ENCODE assay signal across 8 cellular contexts in genomic region chr3:33787328-33788009, GRCh38. TPM values are rescaled to one million over a fixed set of nuclear protein-coding genes. Genes with fewer than 3 reads are reported as not detected.
DNase-seq lines count a peak whose midpoint lies in the region; ATAC-seq and TF ChIP-seq lines count a peak whose summit lies in the region.

No MANE protein-coding gene starts in this region.

- H3K4me1 ChIP-seq in neuronal stem cell (ENCODE audit: control insufficient read depth in 2 of 2, insufficient read depth in 1 of 2, low read depth in 1 of 2, low read length in 2 of 2) (peaks cover 0 to 5% of the 10 kb centered on the region in 2 donors), tibial artery (peaks cover 0 to 11% (median 3%) of the 10 kb centered on the region in 4 donors)

- H3K4me3 ChIP-seq in foreskin fibroblast (ENCODE audit: low read depth in 1 of 2, low read length in 2 of 2) (peak overlapping the region; percentile 32 to 50), neuronal stem cell (ENCODE audit: low read length in 2 of 2) (peak overlapping the region; percentile 20 to 34), tibial artery (peak overlapping the region; percentile 38 to 44)

- no peak overlapping the region for H2BK15ac ChIP-seq in neuronal stem cell (ENCODE audit: low read length)

- H2AFZ ChIP-seq in neuronal stem cell (ENCODE audit: low read length) = peak overlapping the region; percentile 90

- DNase-seq in DMS79 treated with DMSO at 0.1 percent for 48 hours (lab: John Stamatoyannopoulos, UW) (peak; percentile 18), HuH-7.5 (ENCODE audit: low spot score) (peak; percentile 32), RPMI8226 (peak; percentile 69), foreskin fibroblast (peak; percentile 60 to 86), neuronal stem cell (ENCODE audit: low spot score) (peak; percentile 58), tibial artery (peak; percentile 62 to 71)
- DNase-seq in activated effector memory CD4-positive, alpha-beta T cell treated with Interleukin-2 at 50 U/mL for 16 hours = peak; percentile 25

- H3K4ac ChIP-seq in neuronal stem cell (ENCODE audit: low read length) = no peak overlapping the region

- ATAC-seq in GM21526 (IDR thresholded peaks at IDR 0.05; ENCODE audit: low FRiP score, unreplicated experiment) = peak; percentile 90

- no peak overlapping the region for H2BK12ac ChIP-seq in neuronal stem cell (ENCODE audit: low read length)

- no peak overlapping the region for H2BK120ac ChIP-seq in neuronal stem cell (ENCODE audit: low read depth, low read length)

- intact Hi-C loops in tibial artery (cut with DNase I; ENCODE audit: low total_unique reads) = loop anchor here (5.0 kb wide), 1 partner anchor 150 kb away; no protein-coding TSS in a partner anchor

- no peak overlapping the region for H2BK5ac ChIP-seq in neuronal stem cell (ENCODE audit: low read length)

- H3K36me3 ChIP-seq in neuronal stem cell (replicated peaks in 1 of 2; ENCODE audit: control insufficient read depth in 2 of 2, insufficient read depth in 2 of 2, low read length in 2 of 2) = no peaks in the 10 kb centered on the region
- no peaks in the 10 kb centered on the region for H3K36me3 ChIP-seq in tibial artery

- H3K23ac ChIP-seq in neuronal stem cell (ENCODE audit: low read depth, low read length, poor library complexity) = no peak overlapping the region

- H3K27me3 ChIP-seq in neuronal stem cell (ENCODE audit: control insufficient read depth in 3 of 3, insufficient read depth in 3 of 3, low read depth in 1 of 3, low read length in 3 of 3) = peaks cover 0 to 3% (median 0%) of the 10 kb centered on the region in 3 experiments
- no peaks in the 10 kb centered on the region for H3K27me3 ChIP-seq in tibial artery

- H3K27ac ChIP-seq in neuronal stem cell (replicated peaks; ENCODE audit: low read length) = no peak overlapping the region
- H3K27ac ChIP-seq in tibial artery = no peak overlapping the region

- H3K9ac ChIP-seq in neuronal stem cell (ENCODE audit: low read depth, low read length, poor library complexity) = no peak overlapping the region

- peak; percentile 79 for TF ChIP-seq CTCF in foreskin fibroblast (IDR thresholded peaks at IDR 0.05; ENCODE audit: low read depth, low read length)
- peak; percentile 74 to 84 for TF ChIP-seq CTCF in tibial artery (IDR thresholded peaks at IDR 0.05)

- no peaks in the 10 kb centered on the region for H3K79me1 ChIP-seq in neuronal stem cell (ENCODE audit: low read depth, low read length)

- H3K18ac ChIP-seq in neuronal stem cell (ENCODE audit: low read length) = no peak overlapping the region

- no peak overlapping the region for H2AK5ac ChIP-seq in neuronal stem cell (ENCODE audit: low read depth, low read length)

- H3K9me3 ChIP-seq in neuronal stem cell (replicated peaks in 1 of 2; ENCODE audit: control insufficient read depth in 2 of 2, insufficient read depth in 1 of 2, low read depth in 1 of 2, low read length in 2 of 2) = peaks cover 0 to 2% of the 10 kb centered on the region in 2 donors
- H3K9me3 ChIP-seq in tibial artery = no peaks in the 10 kb centered on the region

- H4K8ac ChIP-seq in neuronal stem cell (ENCODE audit: low read depth, low read length) = no peak overlapping the region

- no peak overlapping the region for H4K91ac ChIP-seq in neuronal stem cell (ENCODE audit: low read depth, low read length, poor library complexity)

- H3K14ac ChIP-seq in neuronal stem cell (ENCODE audit: low read length) = no peak overlapping the region

- WGBS in neuronal stem cell (ENCODE audit: extremely low coverage in 2 of 2, insufficient read length in 2 of 2, insufficient replicate concordance in 1 of 2), 2 donors = no CpG with 5 or more reads among the region's 15 CpGs

- peak overlapping the region; percentile 37 for H3K4me2 ChIP-seq in neuronal stem cell (ENCODE audit: insufficient read depth, low read length, poor library complexity, severe bottlenecking)

RNA-seq across cellular contexts. Expression of gene PDCD6IP, which starts 11.0 kb away (rescaled TPM):
- polyA plus RNA-seq in neuronal stem cell (2013, experiment 1 of 2) = 71.6 TPM
- 71.0 TPM for polyA plus RNA-seq in neuronal stem cell (2013, experiment 2 of 2)

Comparison
In these comparisons a context has a peak if more than half of its experiments do, and no peak if none do; other contexts are left out.
1. DNase-seq: peak in every context shown above with its lines; median percentile 73 in foreskin fibroblast; 69 in RPMI8226; 66 in tibial artery; 58 in neuronal stem cell; 32 in HuH-7.5; 25 in activated effector memory CD4-positive, alpha-beta T cell treated with Interleukin-2 at 50 U/mL for 16 hours; 18 in DMS79 treated with DMSO at 0.1 percent for 48 hours.